In genomic region chr12:56084958-56085543, GRCh38 we compare ENCODE assay signal across 8 cellular contexts. TPM values are rescaled to one million over a fixed set of nuclear protein-coding genes. Genes with fewer than 3 reads are reported as not detected.
A peak's percentile ranks its signal among the peaks of the same experiment; 100 is the strongest.
DNase-seq lines count a peak whose midpoint lies in the region; ATAC-seq and TF ChIP-seq lines count a peak whose summit lies in the region.

No MANE protein-coding gene starts in this region.

- ATAC-seq in HG02852 (IDR thresholded peaks at IDR 0.05; ENCODE audit: unreplicated experiment): no peak
- ATAC-seq in GM18511 (IDR thresholded peaks at IDR 0.05; ENCODE audit: unreplicated experiment): no peak

- DNase-seq in COLO668 (lab: John Stamatoyannopoulos, UW; ENCODE audit: unreplicated experiment): peak; percentile 4
- peak; percentile 24 for DNase-seq in HCEC 1CT
- peak; percentile 70 for DNase-seq in iPS-NIHi11 (ENCODE audit: low spot score)
- DNase-seq in occipital lobe (lab: John Stamatoyannopoulos, UW): no peak
- no peak for DNase-seq in GM03348 (ENCODE audit: low spot score)

- peak; percentile 32 for TF ChIP-seq CTCF in WI38 (IDR thresholded peaks at IDR 0.05; ENCODE audit: low read depth, low read length)

- no peak overlapping the region for H3K4me3 ChIP-seq in WI38 (ENCODE audit: low read depth, low read length)

RNA-seq across cellular contexts. Expression of gene ERBB3, which starts 5.1 kb away (rescaled TPM):
- 2.2 TPM for total RNA-seq in occipital lobe

RNA-seq across cellular contexts. Expression of gene PA2G4, which starts 19.3 kb away (rescaled TPM):
- total RNA-seq in occipital lobe: 64.9 TPM

RNA-seq across cellular contexts. Expression of gene RPL41, which starts 31.4 kb away (rescaled TPM):
- total RNA-seq in occipital lobe: 1,070 TPM

RNA-seq across cellular contexts. Expression of gene ZC3H10, which starts 33.0 kb away (rescaled TPM):
- total RNA-seq in occipital lobe: 10.6 TPM

RNA-seq across cellular contexts. Expression of gene ESYT1, which starts 43.0 kb away (rescaled TPM):
- total RNA-seq in occipital lobe: 21.8 TPM

Comparison
In these comparisons a context has a peak if more than half of its experiments do, and no peak if none do; other contexts are left out.
1. DNase-seq: peak in COLO668 (single experiment), HCEC 1CT (single experiment) and iPS-NIHi11 (single experiment); none in occipital lobe (single experiment) and GM03348 (single experiment).